19 cellular contexts compared by ENCODE assay signal in the genomic region with DNA sequence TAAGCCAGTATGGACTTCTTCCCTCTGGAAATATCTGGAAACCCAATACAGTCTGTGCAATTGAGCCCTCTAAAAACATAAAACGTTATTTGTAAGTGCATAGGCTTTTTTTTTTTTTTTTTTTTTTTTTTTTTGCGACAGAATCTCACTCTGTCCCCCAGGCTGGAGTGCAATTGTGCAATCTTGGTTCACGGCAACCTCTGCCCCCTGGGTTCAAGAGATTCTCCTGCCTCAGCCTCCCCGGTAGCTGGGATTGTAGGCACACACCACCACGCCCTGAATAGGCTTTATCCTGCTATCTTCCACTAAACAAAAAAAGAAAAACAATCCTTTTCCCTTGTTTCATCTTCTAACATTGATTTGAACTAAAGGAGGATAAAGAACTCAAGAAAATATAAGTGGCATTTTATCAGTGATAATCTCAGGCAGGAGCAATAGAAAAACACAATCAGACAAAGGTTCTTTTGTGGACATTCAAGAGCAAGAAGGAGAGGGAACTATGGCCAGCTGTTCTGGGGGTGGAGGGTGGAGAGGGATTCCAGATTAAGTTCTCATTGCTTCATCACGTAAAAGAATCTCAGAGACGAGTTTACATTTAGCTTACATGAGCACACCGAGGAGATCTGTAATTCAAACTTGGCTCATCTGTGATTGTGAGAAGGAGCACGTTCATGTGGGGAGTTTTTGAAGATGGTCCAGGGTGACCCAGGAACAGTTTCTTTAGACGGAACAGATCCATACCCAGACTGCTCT.
DNase-seq lines count a peak whose midpoint lies in the region; ATAC-seq, FAIRE-seq and TF ChIP-seq lines count a peak whose summit lies in the region.
"Had no signal": no experiment of that assay in that cellular context is flagged by ENCODE, and none has a peak within 500 bp of the region (broad histone marks: within the 10 kb centered on the region; RNA-seq: fewer than 3 reads in every experiment).

No MANE protein-coding gene starts in this region.

- POLR2A ChIA-PET in IMR-90 (lab: Charles Lee; ENCODE audit: unreplicated experiment) = no interaction called here
- POLR2A ChIA-PET in HepG2 (lab: Yijun Ruan, JAX) = interaction anchor here (0.7 to 1.6 kb wide), 2 partner anchors 14 to 16 kb away, joined by 3 to 4 read pairs; no protein-coding TSS in a partner anchor

- 0 out of 2 replicates have a peak, but pooled peaks cover under 1% of the 10 kb centered on the region for H4K20me1 ChIP-seq in IMR-90 (ENCODE audit: insufficient read depth, low read length)
- no peaks in the 10 kb centered on the region for H4K20me1 ChIP-seq in HepG2 (ENCODE audit: insufficient read depth, low read length)

- no peak for FAIRE-seq in HepG2 (lab: Jason Lieb, UNC)
- FAIRE-seq: TTC549 had no signal

- TF ChIP-seq POLR2A in IMR-90 (IDR thresholded peaks at IDR 0.05; ENCODE audit: low read depth, low read length) (no peak), HepG2 (IDR thresholded peaks at IDR 0.05; ENCODE audit: insufficient read depth in 1 of 2, low read depth in 2 of 2, low read length in 2 of 2) (no peak)

- peak overlapping the region; percentile 94 for H2BK5ac ChIP-seq in IMR-90 (ENCODE audit: low read depth, low read length, poor library complexity, severe bottlenecking)
- H2BK5ac ChIP-seq in neuronal stem cell (ENCODE audit: low read length) = no peak overlapping the region

- TF ChIP-seq RAD21 in IMR-90 (IDR thresholded peaks at IDR 0.05; ENCODE audit: low read length) = no peak; the same call in 1 of the 2 replicates
- no peak for TF ChIP-seq RAD21 in HepG2 (CRISPR knock-in tag; IDR thresholded peaks at IDR 0.05)

- H3K9me3 ChIP-seq in IMR-90 (ENCODE audit: control insufficient read depth, insufficient read depth, low read length) (no peaks in the 10 kb centered on the region), HepG2 (ENCODE audit: low read length) (no peaks in the 10 kb centered on the region), tibial artery (no peaks in the 10 kb centered on the region), neuronal stem cell (replicated peaks in 1 of 2; ENCODE audit: control insufficient read depth in 2 of 2, insufficient read depth in 1 of 2, low read depth in 1 of 2, low read length in 2 of 2) (no peaks in the 10 kb centered on the region)
- H3K9me3 ChIP-seq: BE2C, SJSA1 had no signal

- H2BK120ac ChIP-seq in IMR-90 (ENCODE audit: low read depth, low read length) = peak overlapping the region; percentile 84
- no peak overlapping the region for H2BK120ac ChIP-seq in neuronal stem cell (ENCODE audit: low read depth, low read length)

- H3K27me3 ChIP-seq in IMR-90 (ENCODE audit: control insufficient read depth, insufficient read depth, low read length) = no peaks in the 10 kb centered on the region
- H3K27me3 ChIP-seq in HepG2 (ENCODE audit: control insufficient read depth in 1 of 2, insufficient read depth in 2 of 2, low read length in 2 of 2) = no peaks in the 10 kb centered on the region
- H3K27me3 ChIP-seq in tibial artery = no peaks in the 10 kb centered on the region
- no peaks in the 10 kb centered on the region for H3K27me3 ChIP-seq in neuronal stem cell (ENCODE audit: control insufficient read depth in 3 of 3, insufficient read depth in 3 of 3, low read depth in 1 of 3, low read length in 3 of 3)
- H3K27me3 ChIP-seq: BE2C, SJSA1 had no signal

- TF ChIP-seq CTCF in IMR-90 (conservative IDR thresholded peaks at IDR 0.05; ENCODE audit: low read depth, low read length) (no peak), coronary artery (IDR thresholded peaks at IDR 0.05) (no peak), HepG2 (CRISPR knock-in tag; IDR thresholded peaks at IDR 0.05) (no peak), tibial artery (IDR thresholded peaks at IDR 0.05) (no peak)

- peak; percentile 97 for DNase-seq in IMR-90
- no peak for DNase-seq in coronary artery (ENCODE audit: low spot score)
- DNase-seq in HepG2 (ENCODE audit: low spot score) = no peak
- no peak for DNase-seq in tibial artery
- no peak for DNase-seq in GDM1 (lab: John Stamatoyannopoulos, UW)
- DNase-seq in stimulated activated effector memory CD8-positive, alpha-beta T cell treated with anti-CD3 and anti-CD28 coated beads, Interleukin-12 subunit alpha, Interleukin-12 subunit beta, amount 100 ng/mL, for 72 hours (ENCODE audit: low spot score in 2 of 2) = no peak
- no peak for DNase-seq in neuronal stem cell (ENCODE audit: low spot score)
- DNase-seq: activated CD4-positive, alpha-beta T cell treated with anti-CD3 and anti-CD28 coated beads, Interleukin-2, amount 50 U/mL, for 4 hours; activated naive CD8-positive, alpha-beta T cell treated with anti-CD3 and anti-CD28 coated beads, Interleukin-2, amount 10 ng/mL, durations not matched to agents 7 days and 5 days; activated T-cell treated with anti-CD3 and anti-CD28 coated beads, Interleukin-2, amount 50 U/mL, for 48 hours; BE2C; DMS79; hypothalamus; left cardiac atrium; NCI-H446; retina had no signal

- intact Hi-C loops in IMR-90 (cut with micrococcal nuclease) (no loop called here), HepG2 (cut with micrococcal nuclease; ENCODE audit: unreplicated experiment) (no loop called here), tibial artery (cut with DNase I; ENCODE audit: low total_unique reads) (no loop called here)

- no peak for TF ChIP-seq EP300 in HepG2 (IDR thresholded peaks at IDR 0.05; ENCODE audit: low read depth in 2 of 2, low read length in 2 of 2)
- TF ChIP-seq EP300 in HepG2 (CRISPR knock-in tag; IDR thresholded peaks at IDR 0.05; ENCODE audit: borderline replicate concordance) = no peak

- no peak overlapping the region for H3K27ac Mint-ChIP-seq in stimulated activated effector memory CD8-positive, alpha-beta T cell treated with anti-CD3 and anti-CD28 coated beads, Interleukin-12 subunit alpha, Interleukin-12 subunit beta, amount 100 ng/mL, for 72 hours
- H3K27ac Mint-ChIP-seq: activated naive CD8-positive, alpha-beta T cell treated with anti-CD3 and anti-CD28 coated beads, Interleukin-2, amount 10 ng/mL, durations not matched to agents 7 days and 5 days; stimulated activated memory B cell treated with anti-CD40 and anti-IgM and Interleukin-4, amounts not matched to agents 10 μg/mL and 1 μg/mL and 100 μg/mL, for 72 hours had no signal

- H2BK15ac ChIP-seq in IMR-90 (ENCODE audit: low read depth, low read length) (peak overlapping the region; percentile 62; the same call in 2 of the 3 replicates), neuronal stem cell (ENCODE audit: low read length) (no peak overlapping the region)

- WGBS in IMR-90 (ENCODE audit: extremely low coverage in 2 of 2, insufficient read length in 1 of 2), 2 experiments = 40% methylated on average over 2 of the region's 10 CpGs; no CpG with 5 or more reads in 1 of the 2 experiments
- 63% methylated on average over 10 of the region's 10 CpGs for WGBS in HepG2 (ENCODE audit: low lambda C conversion rate)
- WGBS in neuronal stem cell (ENCODE audit: extremely low coverage in 2 of 2, insufficient read length in 2 of 2, insufficient replicate concordance in 1 of 2), 2 donors = no CpG with 5 or more reads among the region's 10 CpGs

- ATAC-seq in IMR-90 (ENCODE audit: low read depth) (peak; percentile 94), HepG2 (no peak)
- no peak for ATAC-seq in stimulated activated effector memory CD8-positive, alpha-beta T cell treated with anti-CD3 and anti-CD28 coated beads, Interleukin-12 subunit alpha, Interleukin-12 subunit beta, amount 100 ng/mL, for 72 hours

- H3K4me1 Mint-ChIP-seq in stimulated activated effector memory CD8-positive, alpha-beta T cell treated with anti-CD3 and anti-CD28 coated beads, Interleukin-12 subunit alpha, Interleukin-12 subunit beta, amount 100 ng/mL, for 72 hours = no peaks in the 10 kb centered on the region
- H3K4me1 Mint-ChIP-seq: activated naive CD8-positive, alpha-beta T cell treated with anti-CD3 and anti-CD28 coated beads, Interleukin-2, amount 10 ng/mL, durations not matched to agents 7 days and 5 days; stimulated activated memory B cell treated with anti-CD40 and anti-IgM and Interleukin-4, amounts not matched to agents 10 μg/mL and 1 μg/mL and 100 μg/mL, for 72 hours had no signal

- H4K91ac ChIP-seq in IMR-90 (ENCODE audit: insufficient read depth, low read depth, low read length) = peak overlapping the region; percentile 64; the same call in 1 of the 2 replicates
- no peak overlapping the region for H4K91ac ChIP-seq in neuronal stem cell (ENCODE audit: low read depth, low read length, poor library complexity)

- BruUV-seq in IMR-90 (replicated peaks; lab: Mats Ljungman, UMichigan) (no TSS peak), HepG2 (replicated peaks; lab: Mats Ljungman, UMichigan) (no TSS peak)

- peak overlapping the region; percentile 81 for H3K4ac ChIP-seq in IMR-90 (ENCODE audit: low read depth, low read length)
- H3K4ac ChIP-seq in neuronal stem cell (ENCODE audit: low read length) = no peak overlapping the region

- peaks cover 24% of the 10 kb centered on the region for H3K9me1 ChIP-seq in IMR-90 (ENCODE audit: insufficient read depth, low read length)

- peak overlapping the region; percentile 82 for H2AK5ac ChIP-seq in IMR-90 (ENCODE audit: low read depth, low read length)
- H2AK5ac ChIP-seq in neuronal stem cell (ENCODE audit: low read depth, low read length) = no peak overlapping the region

- dilution Hi-C loops in IMR-90 (cut with HindIII; ENCODE audit: low sequenced_read_pairs, unreplicated experiment) = no loop called here

- peak overlapping the region; percentile 48 for H2AK9ac ChIP-seq in IMR-90 (replicated peaks; ENCODE audit: low read depth, low read length, poor library complexity)

- peak overlapping the region; percentile 98 for H4K5ac ChIP-seq in IMR-90 (ENCODE audit: low read depth, low read length)

- H3K4me3 Mint-ChIP-seq in stimulated activated effector memory CD8-positive, alpha-beta T cell treated with anti-CD3 and anti-CD28 coated beads, Interleukin-12 subunit alpha, Interleukin-12 subunit beta, amount 100 ng/mL, for 72 hours = no peak overlapping the region
- H3K4me3 Mint-ChIP-seq: activated naive CD8-positive, alpha-beta T cell treated with anti-CD3 and anti-CD28 coated beads, Interleukin-2, amount 10 ng/mL, durations not matched to agents 7 days and 5 days; stimulated activated memory B cell treated with anti-CD40 and anti-IgM and Interleukin-4, amounts not matched to agents 10 μg/mL and 1 μg/mL and 100 μg/mL, for 72 hours had no signal

- H2AFZ ChIP-seq in IMR-90 (replicated peaks; ENCODE audit: low read length, poor library complexity) = no peak overlapping the region
- H2AFZ ChIP-seq in HepG2 (ENCODE audit: low read length) = no peak overlapping the region
- no peak overlapping the region for H2AFZ ChIP-seq in neuronal stem cell (ENCODE audit: low read length)

- no peaks in the 10 kb centered on the region for H3K9me3 Mint-ChIP-seq in stimulated activated effector memory CD8-positive, alpha-beta T cell treated with anti-CD3 and anti-CD28 coated beads, Interleukin-12 subunit alpha, Interleukin-12 subunit beta, amount 100 ng/mL, for 72 hours
- H3K9me3 Mint-ChIP-seq: activated naive CD8-positive, alpha-beta T cell treated with anti-CD3 and anti-CD28 coated beads, Interleukin-2, amount 10 ng/mL, durations not matched to agents 7 days and 5 days; stimulated activated memory B cell treated with anti-CD40 and anti-IgM and Interleukin-4, amounts not matched to agents 10 μg/mL and 1 μg/mL and 100 μg/mL, for 72 hours had no signal

- H3K79me1 ChIP-seq in IMR-90 (ENCODE audit: low read depth in 1 of 2, low read length in 2 of 2) (peaks cover 22 to 47% of the 10 kb centered on the region in 2 experiments), neuronal stem cell (ENCODE audit: low read depth, low read length) (peaks cover 2% of the 10 kb centered on the region)

- H3K14ac ChIP-seq in IMR-90 (replicated peaks; ENCODE audit: low read depth, low read length) (peak overlapping the region; percentile 63), neuronal stem cell (ENCODE audit: low read length) (no peak overlapping the region)

- H3K9ac ChIP-seq in IMR-90 (ENCODE audit: low read depth, low read length) (0 out of 2 replicates have a peak overlapping the region, but pooled peaks have one; percentile 24), HepG2 (ENCODE audit: insufficient read depth, low read depth, low read length) (no peak overlapping the region), neuronal stem cell (ENCODE audit: low read depth, low read length, poor library complexity) (no peak overlapping the region)

- H3K4me1 ChIP-seq in IMR-90 (ENCODE audit: control insufficient read depth, insufficient read depth, low read length) (peaks cover 18% of the 10 kb centered on the region), HepG2 (ENCODE audit: insufficient read depth, low read length) (peaks cover 57% of the 10 kb centered on the region), tibial artery (peaks cover 0 to 25% (median 22%) of the 10 kb centered on the region in 4 donors), neuronal stem cell (ENCODE audit: control insufficient read depth in 2 of 2, insufficient read depth in 1 of 2, low read depth in 1 of 2, low read length in 2 of 2) (peaks cover 3 to 6% of the 10 kb centered on the region in 2 donors)
- H3K4me1 ChIP-seq: BE2C had no signal

- H3K27ac ChIP-seq in IMR-90 (ENCODE audit: insufficient read depth, low read length) = peak overlapping the region; percentile 81
- H3K27ac ChIP-seq in coronary artery = peak overlapping the region; percentile 19 to 38
- peak overlapping the region; percentile 35 for H3K27ac ChIP-seq in HepG2 (ENCODE audit: extremely low read length, insufficient read depth, low read length)
- H3K27ac ChIP-seq in tibial artery = peak overlapping the region; percentile 29 to 89
- no peak overlapping the region for H3K27ac ChIP-seq in neuronal stem cell (replicated peaks; ENCODE audit: low read length)
- H3K27ac ChIP-seq: SJSA1 had no signal

- H3K36me3 Mint-ChIP-seq in stimulated activated effector memory CD8-positive, alpha-beta T cell treated with anti-CD3 and anti-CD28 coated beads, Interleukin-12 subunit alpha, Interleukin-12 subunit beta, amount 100 ng/mL, for 72 hours = no peaks in the 10 kb centered on the region
- H3K36me3 Mint-ChIP-seq: activated naive CD8-positive, alpha-beta T cell treated with anti-CD3 and anti-CD28 coated beads, Interleukin-2, amount 10 ng/mL, durations not matched to agents 7 days and 5 days; stimulated activated memory B cell treated with anti-CD40 and anti-IgM and Interleukin-4, amounts not matched to agents 10 μg/mL and 1 μg/mL and 100 μg/mL, for 72 hours had no signal

- no peak overlapping the region for H2BK12ac ChIP-seq in neuronal stem cell (ENCODE audit: low read length)

- peak overlapping the region; percentile 76; the same call in 1 of the 2 replicates for H2BK20ac ChIP-seq in IMR-90 (ENCODE audit: low read depth, low read length)

- H4K8ac ChIP-seq in IMR-90 (ENCODE audit: low read depth in 2 of 2, low read length in 2 of 2) (peak overlapping the region; percentile 43 to 70), neuronal stem cell (ENCODE audit: low read depth, low read length) (no peak overlapping the region)

- H3K23ac ChIP-seq in IMR-90 (ENCODE audit: low read depth, low read length) (peak overlapping the region; percentile 41; the same call in 1 of the 2 replicates), neuronal stem cell (ENCODE audit: low read depth, low read length, poor library complexity) (no peak overlapping the region)

- peak overlapping the region; percentile 100 for H3K18ac ChIP-seq in IMR-90 (ENCODE audit: low read depth, low read length)
- H3K18ac ChIP-seq in neuronal stem cell (ENCODE audit: low read length) = no peak overlapping the region

- H3K4me2 ChIP-seq in IMR-90 (ENCODE audit: low read depth, low read length) = peak overlapping the region; percentile 66
- H3K4me2 ChIP-seq in HepG2 (ENCODE audit: low read depth, low read length) = no peak overlapping the region
- H3K4me2 ChIP-seq in neuronal stem cell (ENCODE audit: insufficient read depth, low read length, poor library complexity, severe bottlenecking) = no peak overlapping the region

- H3K36me3 ChIP-seq in IMR-90 (ENCODE audit: control insufficient read depth, insufficient read depth, low read length) (peaks cover 27% of the 10 kb centered on the region), HepG2 (replicated peaks in 1 of 2; ENCODE audit: control insufficient read depth in 1 of 2, insufficient read depth in 2 of 2, low read length in 2 of 2) (peaks cover 32 to 72% of the 10 kb centered on the region in 2 experiments), tibial artery (peaks cover 21 to 51% (median 44%) of the 10 kb centered on the region in 3 donors), neuronal stem cell (replicated peaks in 1 of 2; ENCODE audit: control insufficient read depth in 2 of 2, insufficient read depth in 2 of 2, low read length in 2 of 2) (peaks cover 0 to 15% of the 10 kb centered on the region in 2 donors)
- H3K36me3 ChIP-seq: SJSA1 had no signal

- H3K79me2 ChIP-seq in HepG2 (ENCODE audit: insufficient read depth, low read length) = no peaks in the 10 kb centered on the region

- H3K56ac ChIP-seq in IMR-90 (ENCODE audit: extremely low read depth, insufficient read depth, low read length) = no peak overlapping the region

- in situ Hi-C loops in IMR-90 (cut with MboI; ENCODE audit: low sequenced_read_pairs) (no loop called here), HepG2 (cut with HindIII; ENCODE audit: extremely low pct_ligation_motif_present, low pct_unique_long_range_greater_than_20kb) (no loop called here)

- CTCF ChIA-PET in IMR-90 (lab: Yijun Ruan, JAX) = no interaction called here
- CTCF ChIA-PET in HepG2 (lab: Yijun Ruan, JAX; ENCODE audit: low intra/inter-chr PET ratio, low total read pairs) = no interaction called here

- no peak overlapping the region for H3K4me3 ChIP-seq in IMR-90 (ENCODE audit: insufficient read depth, low read depth, low read length)
- H3K4me3 ChIP-seq in coronary artery = no peak overlapping the region
- H3K4me3 ChIP-seq in HepG2 (replicated peaks in 1 of 3; ENCODE audit: insufficient read depth in 1 of 3, low read depth in 2 of 3, low read length in 3 of 3) = no peak overlapping the region
- H3K4me3 ChIP-seq in tibial artery = no peak overlapping the region
- H3K4me3 ChIP-seq in neuronal stem cell (ENCODE audit: low read length in 2 of 2) = no peak overlapping the region
- H3K4me3 ChIP-seq: SJSA1 had no signal
